Comparison of ENCODE assay signal across 8 cellular contexts in genomic region chr18:54224379-54225014, GRCh38. TPM values are rescaled to one million over a fixed set of nuclear protein-coding genes. Genes with fewer than 3 reads are reported as not detected.
DNase-seq lines count a peak whose midpoint lies in the region; ATAC-seq and TF ChIP-seq lines count a peak whose summit lies in the region.

Gene MBD2 (minus strand): TSS chr18:54224669. CDS start chr18:54224559, 110 bp downstream.

- H3K36me3 ChIP-seq in OCI-LY7 (ENCODE audit: insufficient read depth, low read length) = peaks cover 35% of the 10 kb centered on the region

- POLR2A ChIA-PET in OCI-LY7 (lab: Charles Lee) = interaction anchor here (0.7 to 1.5 kb wide), 6 partner anchors 14 to 46 kb away, joined by 3 to 6 read pairs (median 4); partner anchors contain the start of gene POLI

- H3K4me1 ChIP-seq in OCI-LY7 (ENCODE audit: insufficient read depth, low read length, poor library complexity, severe bottlenecking) (peaks cover 33% of the 10 kb centered on the region), mononuclear cell (ENCODE audit: insufficient read depth, low read length) (peaks cover 39% of the 10 kb centered on the region)

- peak; percentile 52 for TF ChIP-seq CTCF in OCI-LY7 (conservative IDR thresholded peaks at IDR 0.05; ENCODE audit: low read length)

- peak within 1 kb of the TSS; percentile 95 for H2AFZ ChIP-seq in OCI-LY7 (ENCODE audit: low read length)

- no TSS peak for BruUV-seq in OCI-LY7 (replicated peaks; lab: Mats Ljungman, UMichigan)

- H3K79me2 ChIP-seq in OCI-LY7 (ENCODE audit: insufficient read depth, low read depth, low read length) = peaks cover 47% of the 10 kb centered on the region

- H3K9me3 ChIP-seq in OCI-LY7 (ENCODE audit: low read length) (no peaks in the 10 kb centered on the region), mononuclear cell (ENCODE audit: low read depth, low read length) (no peaks in the 10 kb centered on the region)

- peak; percentile 90 for ATAC-seq in GM21526 (IDR thresholded peaks at IDR 0.05; ENCODE audit: low FRiP score, unreplicated experiment)

- peak within 1 kb of the TSS; percentile 99 for H3K27ac ChIP-seq in OCI-LY7 (ENCODE audit: low read depth, low read length, poor library complexity, severe bottlenecking)

- CTCF ChIA-PET in OCI-LY7 (lab: Charles Lee; ENCODE audit: unreplicated experiment) = interaction anchor here (0.5 kb wide), 1 partner anchor 16 kb away, joined by 3 read pairs; no protein-coding TSS in a partner anchor

- no peaks in the 10 kb centered on the region for H4K20me1 ChIP-seq in OCI-LY7 (ENCODE audit: insufficient read depth, low read length)

- H3K27me3 ChIP-seq in mononuclear cell (ENCODE audit: insufficient read depth, low read length) = no peaks in the 10 kb centered on the region

- H3K9me2 ChIP-seq in OCI-LY7 (ENCODE audit: insufficient read depth, low read length) = no peaks in the 10 kb centered on the region

- DNase-seq in DMS 273 treated with DMSO at 0.1 percent for 48 hours (lab: John Stamatoyannopoulos, UW) (peak; percentile 86), HuH-7.5 (ENCODE audit: low spot score) (peak; percentile 62), OCI-LY7 (ENCODE audit: low spot score) (peak; percentile 94), activated T-cell treated with anti-CD3 and anti-CD28 coated beads for 24 hours (ENCODE audit: low read depth) (peak; percentile 92), epidermal melanocyte (ENCODE audit: insufficient read length, low spot score) (peak; percentile 64)
- peak; percentile 79 to 87 for DNase-seq in stimulated activated CD8-positive, alpha-beta memory T cell treated with anti-CD3 and anti-CD28 coated beads, Interleukin-4, amount 100 ng/mL, for 1 hour (ENCODE audit: low read depth in 2 of 2, low spot score in 1 of 2)

- H3K4me2 ChIP-seq in OCI-LY7 (ENCODE audit: low read length) = peak within 1 kb of the TSS; percentile 80

- intact Hi-C loops in OCI-LY7 (cut with micrococcal nuclease; ENCODE audit: unreplicated experiment) = no loop called here

- peak within 1 kb of the TSS; percentile 88 for H3K4me3 ChIP-seq in OCI-LY7 (ENCODE audit: low read depth, low read length, poor library complexity, severe bottlenecking)
- peak within 1 kb of the TSS; percentile 60 for H3K4me3 ChIP-seq in mononuclear cell (ENCODE audit: low read length)

RNA-seq across cellular contexts. Expression of gene MBD2, which starts in this region (rescaled TPM):
- total RNA-seq in OCI-LY7 (2014; rRNA removed; shearing (Covaris generic)) = 30.5 and 39.2 TPM in 2 replicates
- 171 and 176 TPM in 2 replicates for total RNA-seq in OCI-LY7 (2022)
- total RNA-seq in mononuclear cell = 51.3 TPM

Comparison
In these comparisons a context has a peak if more than half of its experiments do, and no peak if none do; other contexts are left out.
1. Peak in every context shown above with its lines: DNase-seq, ATAC-seq, H3K4me3 ChIP-seq and H3K27ac ChIP-seq.